9 cellular contexts compared by ENCODE assay signal in the genomic region with DNA sequence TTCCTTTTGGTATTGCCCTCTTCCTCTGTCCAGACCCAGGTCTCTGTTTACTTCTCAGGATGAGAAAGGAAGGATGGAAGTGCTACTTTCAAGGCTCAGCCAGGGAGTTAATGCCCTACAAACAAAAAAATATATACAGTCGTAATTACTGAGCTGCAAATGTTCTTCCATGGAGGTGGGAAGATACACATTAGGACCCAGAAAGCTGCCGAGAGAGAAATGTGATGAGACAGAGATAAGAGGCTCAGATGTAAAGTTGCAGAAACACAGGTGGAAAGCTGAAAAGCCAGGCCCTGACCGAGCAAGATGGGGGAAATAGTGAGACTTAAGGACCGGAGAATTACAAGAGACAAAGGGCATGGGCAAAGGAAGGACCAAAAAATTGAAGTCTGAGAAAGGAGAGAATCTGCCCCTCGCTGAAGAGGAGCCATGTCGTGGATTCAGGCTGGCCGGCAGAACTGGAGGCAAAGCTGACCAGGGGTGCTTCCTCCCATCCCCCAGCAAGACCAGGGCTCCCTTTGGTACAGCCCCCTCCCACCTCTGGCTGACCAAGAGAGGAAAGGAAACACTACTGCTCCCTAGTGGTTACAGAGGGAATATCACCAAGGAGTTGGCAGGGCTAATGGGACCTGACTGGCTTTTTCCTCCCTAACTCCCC. TPM values are rescaled to one million over a fixed set of nuclear protein-coding genes. Genes with fewer than 3 reads are reported as not detected.
DNase-seq lines count a peak whose midpoint lies in the region; ATAC-seq and TF ChIP-seq lines count a peak whose summit lies in the region.
"Had no signal": no experiment of that assay in that cellular context is flagged by ENCODE, and none has a peak within 500 bp of the region (broad histone marks: within the 10 kb centered on the region; RNA-seq: fewer than 3 reads in every experiment).

No MANE protein-coding gene starts in this region.

- H3K36me3 ChIP-seq in CD8-positive, alpha-beta memory T cell (ENCODE audit: insufficient read depth, low read length): no peaks in the 10 kb centered on the region
- H3K36me3 ChIP-seq in heart right ventricle (no peaks in the 10 kb centered on the region), prostate gland (no peaks in the 10 kb centered on the region)

- H3K9me3 Mint-ChIP-seq in CD8-positive, alpha-beta memory T cell: no peaks in the 10 kb centered on the region
- H3K9me3 Mint-ChIP-seq in activated naive CD8-positive, alpha-beta T cell treated with anti-CD3 and anti-CD28 coated beads for 36 hours: no peaks in the 10 kb centered on the region
- H3K9me3 Mint-ChIP-seq: T-helper 1 cell treated with Interleukin-12 subunit alpha and Interleukin-12 subunit beta and Interleukin-4 antibody, amounts not matched to agents 30 μg/mL and 1 μg/mL, for 36 hours had no signal

- no peaks in the 10 kb centered on the region for H3K27me3 ChIP-seq in CD8-positive, alpha-beta memory T cell (ENCODE audit: insufficient read depth, low read length, poor library complexity, severe bottlenecking)
- H3K27me3 ChIP-seq in heart right ventricle (no peaks in the 10 kb centered on the region), prostate gland (replicated peaks; ENCODE audit: insufficient read depth) (no peaks in the 10 kb centered on the region)

- H3K27me3 Mint-ChIP-seq in CD8-positive, alpha-beta memory T cell: peaks cover 3% of the 10 kb centered on the region in 2 donors
- no peaks in the 10 kb centered on the region for H3K27me3 Mint-ChIP-seq in activated naive CD8-positive, alpha-beta T cell treated with anti-CD3 and anti-CD28 coated beads for 36 hours

- POLR2A ChIA-PET in CD8-positive, alpha-beta memory T cell (lab: Charles Lee): no interaction called here

- no peak for TF ChIP-seq POLR2A in prostate gland (IDR thresholded peaks at IDR 0.05)

- H3K4me1 Mint-ChIP-seq in CD8-positive, alpha-beta memory T cell: no peaks in the 10 kb centered on the region
- no peaks in the 10 kb centered on the region for H3K4me1 Mint-ChIP-seq in activated naive CD8-positive, alpha-beta T cell treated with anti-CD3 and anti-CD28 coated beads for 36 hours

- ATAC-seq in heart right ventricle: peak in 7 of 8 donors; percentile 31 to 75 (median 57)
- ATAC-seq in HG03457 (IDR thresholded peaks at IDR 0.05; ENCODE audit: unreplicated experiment): no peak
- ATAC-seq in GM21423 (IDR thresholded peaks at IDR 0.05; ENCODE audit: unreplicated experiment): no peak

- no peak overlapping the region for H3K27ac Mint-ChIP-seq in CD8-positive, alpha-beta memory T cell
- no peak overlapping the region for H3K27ac Mint-ChIP-seq in activated naive CD8-positive, alpha-beta T cell treated with anti-CD3 and anti-CD28 coated beads for 36 hours
- H3K27ac Mint-ChIP-seq: T-helper 1 cell treated with Interleukin-12 subunit alpha and Interleukin-12 subunit beta and Interleukin-4 antibody, amounts not matched to agents 30 μg/mL and 1 μg/mL, for 36 hours had no signal

- H3K4me3 Mint-ChIP-seq in CD8-positive, alpha-beta memory T cell: no peak overlapping the region
- no peak overlapping the region for H3K4me3 Mint-ChIP-seq in activated naive CD8-positive, alpha-beta T cell treated with anti-CD3 and anti-CD28 coated beads for 36 hours
- H3K4me3 Mint-ChIP-seq: T-helper 1 cell treated with Interleukin-12 subunit alpha and Interleukin-12 subunit beta and Interleukin-4 antibody, amounts not matched to agents 30 μg/mL and 1 μg/mL, for 36 hours had no signal

- 21 to 24% methylated on average over 7 of the region's 7 CpGs for WGBS in heart right ventricle, 2 donors
- 28% methylated on average over 7 of the region's 7 CpGs for WGBS in prostate gland

- no peaks in the 10 kb centered on the region for H3K9me3 ChIP-seq in CD8-positive, alpha-beta memory T cell (ENCODE audit: low read length)
- H3K9me3 ChIP-seq in heart right ventricle: no peaks in the 10 kb centered on the region
- no peaks in the 10 kb centered on the region for H3K9me3 ChIP-seq in prostate gland

- H3K4me3 ChIP-seq in CD8-positive, alpha-beta memory T cell (ENCODE audit: low read length): no peak overlapping the region
- no peak overlapping the region for H3K4me3 ChIP-seq in heart right ventricle
- no peak overlapping the region for H3K4me3 ChIP-seq in prostate gland

- H3K36me3 Mint-ChIP-seq in CD8-positive, alpha-beta memory T cell: peaks cover 0 to 2% (median 0%) of the 10 kb centered on the region in 3 donors
- H3K36me3 Mint-ChIP-seq in activated naive CD8-positive, alpha-beta T cell treated with anti-CD3 and anti-CD28 coated beads for 36 hours: no peaks in the 10 kb centered on the region

- H3K27ac ChIP-seq in CD8-positive, alpha-beta memory T cell (ENCODE audit: low read depth, low read length): no peak overlapping the region
- H3K27ac ChIP-seq in heart right ventricle (no peak overlapping the region), prostate gland (no peak overlapping the region)

- CTCF ChIA-PET in CD8-positive, alpha-beta memory T cell (lab: Charles Lee): interaction anchor here (2.3 to 8.1 kb wide), 3 partner anchors 9 to 60 kb away, joined by 10 to 52 read pairs (median 10); no protein-coding TSS in a partner anchor

- peak; percentile 43 to 80 (median 71) for TF ChIP-seq CTCF in heart right ventricle (IDR thresholded peaks at IDR 0.05)
- peak; percentile 40 to 68 (median 56) for TF ChIP-seq CTCF in prostate gland (IDR thresholded peaks at IDR 0.05)

- intact Hi-C loops in heart right ventricle (cut with DNase I): loop anchor here in 2 of 10 donors (10.0 kb wide), 1 partner anchor 55 kb away; no protein-coding TSS in a partner anchor
- intact Hi-C loops in prostate gland (cut with DNase I): no loop called here

- no peaks in the 10 kb centered on the region for H3K4me1 ChIP-seq in CD8-positive, alpha-beta memory T cell (ENCODE audit: insufficient read depth, low read length)
- H3K4me1 ChIP-seq in heart right ventricle: peaks cover 0 to 9% (median 0%) of the 10 kb centered on the region in 9 donors
- no peaks in the 10 kb centered on the region for H3K4me1 ChIP-seq in prostate gland (replicated peaks)

- peak in 3 of 5 donors; percentile 23 to 51 (median 42) for DNase-seq in CD8-positive, alpha-beta memory T cell
- peak; percentile 65 for DNase-seq in GM19238 (ENCODE audit: insufficient read length, low spot score)
- DNase-seq in NCI-H1930 (lab: John Stamatoyannopoulos, UW): peak; percentile 7 to 31
- peak; percentile 15 for DNase-seq in activated naive CD8-positive, alpha-beta T cell treated with anti-CD3 and anti-CD28 coated beads for 36 hours
- DNase-seq in heart right ventricle: no peak
- DNase-seq in prostate gland (ENCODE audit: low spot score): no peak

RNA-seq across cellular contexts. Expression of gene ZFHX2, which starts 12.2 kb away (rescaled TPM):
- total RNA-seq in CD8-positive, alpha-beta memory T cell: 1 to 10 TPM; 2.4 to 2.5 TPM
- not detected for polyA plus RNA-seq in CD8-positive, alpha-beta memory T cell
- 1 to 10 TPM in 1 of 2 experiments, under 1 TPM in 1; 0.85 to 1.1 TPM for total RNA-seq in activated naive CD8-positive, alpha-beta T cell treated with anti-CD3 and anti-CD28 coated beads for 36 hours
- total RNA-seq in heart right ventricle (1 to 10 TPM in 5 of 10 donors, under 1 TPM in 5; 0.57 to 1.9 (median 1.1) TPM), prostate gland (1 to 10 TPM; 2.5 to 3.1 TPM)
- 1 to 10 TPM in 1 of 2 donors, under 1 TPM in 1; 0.25 to 1.0 TPM for polyA plus RNA-seq in heart right ventricle

RNA-seq across cellular contexts. Expression of gene THTPA, which starts 16.7 kb away (rescaled TPM):
- total RNA-seq in CD8-positive, alpha-beta memory T cell: 10 to 100 TPM; 13.4 TPM
- 10.7 TPM for polyA plus RNA-seq in CD8-positive, alpha-beta memory T cell
- 1 to 10 TPM; 7.6 to 9.4 TPM for total RNA-seq in activated naive CD8-positive, alpha-beta T cell treated with anti-CD3 and anti-CD28 coated beads for 36 hours
- total RNA-seq in heart right ventricle (10 to 100 TPM; 15.8 to 27.9 (median 18.0) TPM), prostate gland (10 to 100 TPM; 22.5 to 45.4 TPM)
- 10 to 100 TPM in 1 of 2 donors, 1 to 10 TPM in 1; 8.7 to 20.8 TPM for polyA plus RNA-seq in heart right ventricle

RNA-seq across cellular contexts. Expression of gene AP1G2, which starts 28.3 kb away (rescaled TPM):
- total RNA-seq in CD8-positive, alpha-beta memory T cell: 100 to 1,000 TPM; 152 to 154 TPM
- 80.8 TPM for polyA plus RNA-seq in CD8-positive, alpha-beta memory T cell
- 100 to 1,000 TPM; 118 to 124 TPM for total RNA-seq in activated naive CD8-positive, alpha-beta T cell treated with anti-CD3 and anti-CD28 coated beads for 36 hours
- total RNA-seq in heart right ventricle: 10 to 100 TPM in 5 of 10 donors, 1 to 10 TPM in 5; 6.6 to 19.9 (median 9.9) TPM
- 10 to 100 TPM; 10.4 to 58.5 TPM for polyA plus RNA-seq in heart right ventricle
- total RNA-seq in prostate gland: 100 to 1,000 TPM in 1 of 2 donors, 10 to 100 TPM in 1; 95.3 to 134 TPM

RNA-seq across cellular contexts. Expression of gene JPH4, which starts 39.3 kb away (rescaled TPM):
- total RNA-seq in CD8-positive, alpha-beta memory T cell: 1 to 10 TPM; 1.8 TPM
- not detected for polyA plus RNA-seq in CD8-positive, alpha-beta memory T cell
- under 1 TPM; 0.72 to 0.74 TPM for total RNA-seq in activated naive CD8-positive, alpha-beta T cell treated with anti-CD3 and anti-CD28 coated beads for 36 hours
- total RNA-seq in heart right ventricle (under 1 TPM in 9 of 10 donors, not detected in 1; 0.06 to 0.38 (median 0.15) TPM), prostate gland (10 to 100 TPM in 1 of 2 donors, 1 to 10 TPM in 1; 8.5 to 17.8 TPM)
- under 1 TPM; 0.07 to 0.22 TPM for polyA plus RNA-seq in heart right ventricle

Comparison
In these comparisons a context has a peak if more than half of its experiments do, and no peak if none do; other contexts are left out.
1. DNase-seq: peak in CD8-positive, alpha-beta memory T cell (3 of 5), GM19238 (single experiment), NCI-H1930 (2 of 2) and activated naive CD8-positive, alpha-beta T cell treated with anti-CD3 and anti-CD28 coated beads for 36 hours (single experiment); none in heart right ventricle (0 of 2) and prostate gland (single experiment).
2. ATAC-seq: peak in heart right ventricle (7 of 8); none in HG03457 (single experiment) and GM21423 (single experiment).
3. RNA of gene AP1G2, which starts 28.3 kb away (total RNA-seq): 152 to 154 TPM in CD8-positive, alpha-beta memory T cell, 95.3 to 134 TPM in prostate gland and 118 to 124 TPM in activated naive CD8-positive, alpha-beta T cell treated with anti-CD3 and anti-CD28 coated beads for 36 hours; 6.6 to 19.9 TPM in heart right ventricle; every median in the first group is over 4 times any median in the second.